Comparison of ENCODE assay signal across 8 cellular contexts in the genomic region with DNA sequence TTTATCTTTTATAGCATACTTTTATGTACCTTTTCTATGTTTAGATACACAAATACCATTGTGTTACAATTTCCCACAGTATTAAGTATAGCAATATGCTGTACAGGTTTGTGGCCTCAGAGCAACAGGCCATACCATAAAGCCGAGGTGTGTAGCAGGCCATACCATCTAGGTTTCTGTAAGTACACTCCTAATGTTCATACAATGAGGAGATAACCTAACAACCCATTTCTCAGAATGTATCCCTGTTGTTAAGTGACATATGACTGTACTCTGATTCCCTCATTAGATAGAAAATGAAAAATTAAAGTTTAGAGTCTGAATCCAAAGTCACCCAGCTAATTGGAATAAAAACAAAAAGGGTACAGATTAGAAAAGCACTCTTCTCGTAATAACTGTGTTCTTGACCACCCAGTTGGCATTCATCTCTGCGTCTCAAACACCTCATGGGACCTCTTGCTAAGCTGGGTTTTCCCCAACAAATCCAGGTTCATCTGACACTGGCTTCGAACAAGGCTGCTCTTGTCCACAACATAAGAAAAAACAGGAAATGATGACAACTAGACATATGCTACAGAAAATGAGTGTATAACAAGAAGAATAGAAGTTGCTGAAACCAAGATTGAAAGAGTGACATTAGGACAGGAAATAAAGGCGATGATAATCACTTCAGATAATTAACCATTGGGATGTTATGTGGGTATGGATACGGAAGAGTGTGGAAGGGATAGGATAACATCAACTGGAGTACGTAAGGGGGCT. TPM values are rescaled to one million over a fixed set of nuclear protein-coding genes. Genes with fewer than 3 reads are reported as not detected.
DNase-seq lines count a peak whose midpoint lies in the region; TF ChIP-seq lines count a peak whose summit lies in the region.

No MANE protein-coding gene starts in this region.

- no peaks in the 10 kb centered on the region for H3K27me3 ChIP-seq in Peyer's patch

- TF ChIP-seq CTCF in GM12865 (IDR thresholded peaks at IDR 0.05; ENCODE audit: insufficient read depth, low read depth, low read length, missing control alignments) (no peak), Peyer's patch (IDR thresholded peaks at IDR 0.05) (no peak), retinal pigment epithelial cell (conservative IDR thresholded peaks at IDR 0.05; ENCODE audit: low read depth, low read length) (no peak)

- DNase-seq in GM12865 (ENCODE audit: low read depth): peak; percentile 46
- DNase-seq in Peyer's patch: no peak
- no peak for DNase-seq in epithelial cell of prostate (ENCODE audit: low read depth, low spot score)
- DNase-seq in retinal pigment epithelial cell (ENCODE audit: low read depth): no peak
- no peak for DNase-seq in NCI-H2029 (lab: John Stamatoyannopoulos, UW)
- no peak for DNase-seq in NCI-H524 (lab: John Stamatoyannopoulos, UW)
- DNase-seq in inferior parietal cortex (ENCODE audit: extremely low spot score): no peak
- DNase-seq in cortex of kidney (lab: John Stamatoyannopoulos, UW): no peak

- no peaks in the 10 kb centered on the region for H3K9me3 ChIP-seq in Peyer's patch

- H3K4me3 ChIP-seq in GM12865 (ENCODE audit: low read depth, low read length): peak overlapping the region; percentile 66
- peak overlapping the region; percentile 66 to 93 (median 85) for H3K4me3 ChIP-seq in Peyer's patch
- H3K4me3 ChIP-seq in retinal pigment epithelial cell (ENCODE audit: low read length): peak overlapping the region; percentile 96

- H3K27ac ChIP-seq in Peyer's patch: peak overlapping the region in 2 of 4 donors; percentile 79 to 83
- peak overlapping the region; percentile 32 for H3K27ac ChIP-seq in epithelial cell of prostate

- no peak for TF ChIP-seq POLR2A in Peyer's patch (IDR thresholded peaks at IDR 0.05)

- H3K36me3 ChIP-seq in Peyer's patch: peaks cover 0 to 37% (median 0%) of the 10 kb centered on the region in 3 donors

- H3K4me1 ChIP-seq in Peyer's patch: peaks cover 0 to 19% (median 5%) of the 10 kb centered on the region in 4 donors

RNA-seq across cellular contexts. Expression of gene NDUFB8, which starts 1.4 kb away (rescaled TPM):
- 100 to 1,000 TPM; 122 to 229 (median 167) TPM for total RNA-seq in Peyer's patch

RNA-seq across cellular contexts. Expression of gene HIF1AN, which starts 7.4 kb away (rescaled TPM):
- total RNA-seq in Peyer's patch: 10 to 100 TPM; 17.7 to 25.7 (median 21.8) TPM

RNA-seq across cellular contexts. Expression of gene SEC31B, which starts 8.6 kb away (rescaled TPM):
- 10 to 100 TPM in 3 of 4 donors, 1 to 10 TPM in 1; 8.8 to 24.9 (median 23.5) TPM for total RNA-seq in Peyer's patch
